Comparison of ENCODE assay signal across 28 cellular contexts in genomic region chr1:59877108-59877682, GRCh38. TPM values are rescaled to one million over a fixed set of nuclear protein-coding genes. Genes with fewer than 3 reads are reported as not detected.
"Had no signal": no experiment of that assay in that cellular context is flagged by ENCODE, and none has a peak within 500 bp of the region (broad histone marks: within the 10 kb centered on the region; RNA-seq: fewer than 3 reads in every experiment).

No MANE protein-coding gene starts in this region.

- H3K36me3 ChIP-seq: colonic mucosa, esophagus muscularis mucosa, gastrocnemius medialis, gastroesophageal sphincter, heart left ventricle, heart right ventricle had no signal

- H3K27me3 ChIP-seq: colonic mucosa, dorsolateral prefrontal cortex, esophagus muscularis mucosa, esophagus squamous epithelium, foreskin keratinocyte, gastrocnemius medialis, gastroesophageal sphincter, heart left ventricle, heart right ventricle had no signal

- H3K9me3 ChIP-seq: colonic mucosa, gastrocnemius medialis had no signal

- H3K4me1 ChIP-seq: colonic mucosa, esophagus muscularis mucosa, foreskin keratinocyte, gastrocnemius medialis, gastroesophageal sphincter had no signal

- ATAC-seq: effector memory CD8-positive, alpha-beta T cell; esophagus mucosa; foreskin keratinocyte; gastrocnemius medialis; gastroesophageal sphincter; heart left ventricle; heart right ventricle had no signal

- DNase-seq: colonic mucosa; cortex of kidney; dermis blood vessel endothelial cell; dorsolateral prefrontal cortex; effector CD4-positive, alpha-beta T cell; effector CD8-positive, alpha-beta T cell; effector memory CD4-positive, alpha-beta T cell; effector memory CD8-positive, alpha-beta T cell; endodermal cell; erythroblast; esophagus squamous epithelium; foreskin fibroblast; foreskin keratinocyte; foreskin melanocyte; gastrocnemius medialis; glutamatergic neuron; head of caudate nucleus; heart left ventricle; heart right ventricle had no signal

- H3K27ac ChIP-seq: colonic mucosa, coronary artery, dorsolateral prefrontal cortex, epithelial cell of prostate, esophagus muscularis mucosa, esophagus squamous epithelium, foreskin keratinocyte, gastrocnemius medialis, gastroesophageal sphincter, heart left ventricle, heart right ventricle had no signal

- FAIRE-seq: colon, endometrium, endothelial cell of umbilical vein, frontal cortex had no signal

- H3K4me3 ChIP-seq: colonic mucosa, coronary artery, dorsolateral prefrontal cortex, esophagus muscularis mucosa, esophagus squamous epithelium, gastrocnemius medialis, gastroesophageal sphincter, heart left ventricle, heart right ventricle had no signal

RNA-seq across cellular contexts. Expression of gene CYP2J2, which starts 49.4 kb away (rescaled TPM):
- total RNA-seq: dermis blood vessel endothelial cell had no signal
